16 cellular contexts compared by ENCODE assay signal in the genomic region with DNA sequence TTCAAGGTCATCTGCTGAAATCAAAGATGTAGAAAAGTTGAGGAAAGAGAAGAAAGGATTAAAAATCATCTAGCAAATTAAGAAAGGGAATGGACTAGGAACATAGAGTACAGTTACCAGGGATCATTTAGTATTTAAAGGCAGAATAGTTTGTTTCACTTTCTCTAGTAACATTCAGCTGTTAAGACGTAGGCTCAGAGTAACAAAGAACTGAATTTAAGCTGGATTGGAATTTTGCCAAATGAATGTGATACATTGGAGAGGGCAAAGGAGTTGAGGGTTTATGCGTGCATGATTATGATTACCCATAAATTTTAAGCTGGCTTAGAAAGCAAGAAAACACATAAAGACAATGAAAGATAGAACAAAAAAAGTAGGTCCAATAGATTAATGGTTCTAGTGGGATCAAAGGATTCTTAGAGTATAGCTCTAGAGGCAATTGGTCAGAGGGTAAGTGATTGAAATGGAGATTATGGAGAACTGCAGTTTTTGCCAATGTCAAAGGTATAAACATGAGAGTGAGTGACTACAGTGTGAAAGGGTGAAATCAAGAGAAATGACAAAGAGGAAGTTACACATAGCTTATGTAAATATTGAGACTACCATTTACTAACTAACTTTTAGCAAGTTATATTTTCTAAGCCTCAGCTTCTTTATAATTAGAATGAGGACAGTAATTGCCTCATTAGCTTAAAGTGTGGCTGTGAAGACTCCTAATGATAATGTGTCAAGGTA.
DNase-seq lines count a peak whose midpoint lies in the region; ATAC-seq and TF ChIP-seq lines count a peak whose summit lies in the region.
"Had no signal": no experiment of that assay in that cellular context is flagged by ENCODE, and none has a peak within 500 bp of the region (broad histone marks: within the 10 kb centered on the region; RNA-seq: fewer than 3 reads in every experiment).

No MANE protein-coding gene starts in this region.

- H3K27ac ChIP-seq in A673 (ENCODE audit: low read depth, low read length, poor library complexity, severe bottlenecking): no peak overlapping the region
- H3K27ac ChIP-seq: 22Rv1 had no signal

- no peaks in the 10 kb centered on the region for H3K9me3 ChIP-seq in A673 (ENCODE audit: low read depth, low read length, poor library complexity, severe bottlenecking)
- H3K9me3 ChIP-seq: Caco-2 had no signal

- POLR2A ChIA-PET in A673 (lab: Charles Lee; ENCODE audit: low non-redundant PET): no interaction called here

- peak; percentile 5 for DNase-seq in DMS53 (lab: John Stamatoyannopoulos, UW)
- DNase-seq in DMS53 treated with DMSO at 0.1 percent for 48 hours (lab: John Stamatoyannopoulos, UW; ENCODE audit: unreplicated experiment): no peak
- DNase-seq in A673 (ENCODE audit: low spot score): peak; percentile 9
- DNase-seq in NCI-H1105 treated with DMSO at 0.1 percent for 48 hours (lab: John Stamatoyannopoulos, UW): peak; percentile 26
- DNase-seq in astrocyte of the hippocampus (ENCODE audit: low read depth, low spot score): peak; percentile 0
- no peak for DNase-seq in GF-D8 (lab: John Stamatoyannopoulos, UW)
- DNase-seq in SKM-1 (lab: John Stamatoyannopoulos, UW; ENCODE audit: unreplicated experiment): no peak
- DNase-seq: Caco-2, DMS153, EL, NCI-H1436 treated with DMSO at 0.1 percent for 48 hours, NCI-H2029, SHP77 treated with DMSO at 0.1 percent for 48 hours had no signal

- no peaks in the 10 kb centered on the region for H3K4me1 ChIP-seq in A673 (ENCODE audit: insufficient read depth, low read length, poor library complexity, severe bottlenecking)
- H3K4me1 ChIP-seq: Caco-2 had no signal

- no TSS peak for BruUV-seq in A673 (replicated peaks; lab: Mats Ljungman, UMichigan)

- no peak overlapping the region for H3K4me3 ChIP-seq in A673 (ENCODE audit: low read depth, low read length, poor library complexity, severe bottlenecking)
- H3K4me3 ChIP-seq: K562 had no signal

- intact Hi-C loops in A673 (cut with micrococcal nuclease; ENCODE audit: unreplicated experiment): no loop called here

- no peak for ATAC-seq in GM18858 (IDR thresholded peaks at IDR 0.05; ENCODE audit: unreplicated experiment)
- ATAC-seq: K562 had no signal

- no peak for TF ChIP-seq CTCF in A673 (conservative IDR thresholded peaks at IDR 0.05; ENCODE audit: low read depth, low read length)

- CTCF ChIA-PET in A673 (lab: Charles Lee): no interaction called here

- H3K27me3 ChIP-seq in A673 (replicated peaks; ENCODE audit: insufficient read depth, low read depth, low read length, poor library complexity): no peaks in the 10 kb centered on the region

- H3K36me3 ChIP-seq in A673 (ENCODE audit: insufficient read depth, low read length, poor library complexity, severe bottlenecking): no peaks in the 10 kb centered on the region

Comparison
In these comparisons a context has a peak if more than half of its experiments do, and no peak if none do; other contexts are left out.
1. DNase-seq: peak in DMS53 (single experiment), A673 (single experiment), NCI-H1105 treated with DMSO at 0.1 percent for 48 hours (single experiment) and astrocyte of the hippocampus (single experiment); none in DMS53 treated with DMSO at 0.1 percent for 48 hours (single experiment), GF-D8 (single experiment) and SKM-1 (single experiment).